1 cellular context compared by ENCODE assay signal in genomic region chr1:211133841-211134669, GRCh38.
TF ChIP-seq lines count a peak whose summit lies in the region.

KCNH1 (minus strand) TSS chr1:211134148; CDS start chr1:211133945, 203 bp downstream.

TF ChIP-seq in HepG2, 621 proteins besides CTCF, POLR2A, EP300 and RAD21 (continued from another document and continues in another):
- TF ChIP-seq BRF2 (CRISPR knock-in tag; IDR thresholded peaks at IDR 0.05) (peak; percentile 68; the same call in 1 of the 2 replicates), ZNF788 (CRISPR knock-in tag; IDR thresholded peaks at IDR 0.05; ENCODE audit: borderline replicate concordance) (0 out of 2 replicates have a peak, but pooled peaks have one; percentile 63), TBX2 (CRISPR knock-in tag; IDR thresholded peaks at IDR 0.05; ENCODE audit: borderline replicate concordance) (peak; percentile 20; the same call in 1 of the 2 replicates), ZNF740 (CRISPR knock-in tag; IDR thresholded peaks at IDR 0.05) (peak; percentile 36; the same call in 1 of the 2 replicates), RFXAP (CRISPR knock-in tag; IDR thresholded peaks at IDR 0.05; ENCODE audit: borderline replicate concordance) (peak; percentile 73; the same call in 1 of the 2 replicates), NONO (IDR thresholded peaks at IDR 0.05) (no peak), NONO (CRISPR knock-in tag; conservative IDR thresholded peaks at IDR 0.05) (peak; percentile 78), BHLHE40 (IDR thresholded peaks at IDR 0.05; ENCODE audit: low read length) (peak; percentile 47; the same call in 1 of the 2 replicates), TCF7 (IDR thresholded peaks at IDR 0.05; ENCODE audit: low read depth) (no peak), ZSCAN25 (CRISPR knock-in tag; IDR thresholded peaks at IDR 0.05) (peak; percentile 89), MAFK (conservative IDR thresholded peaks at IDR 0.05 in 1 of 2, IDR thresholded peaks at IDR 0.05 in 1 of 2; ENCODE audit: low read length in 2 of 2) (no peak), KAT2B (IDR thresholded peaks at IDR 0.05; ENCODE audit: borderline replicate concordance, low read depth, low read length) (no peak), POGZ (CRISPR knock-in tag; IDR thresholded peaks at IDR 0.05) (peak; percentile 62; the same call in 1 of the 2 replicates), HMGXB4 (CRISPR knock-in tag; IDR thresholded peaks at IDR 0.05; ENCODE audit: borderline replicate concordance in 1 of 2, low read depth in 1 of 2) (peak; percentile 72 to 82), RAD51 (IDR thresholded peaks at IDR 0.05; ENCODE audit: borderline replicate concordance) (no peak), ZNF460 (CRISPR knock-in tag; IDR thresholded peaks at IDR 0.05; ENCODE audit: borderline replicate concordance) (no peak), ZNF747 (CRISPR knock-in tag; IDR thresholded peaks at IDR 0.05; ENCODE audit: borderline replicate concordance) (no peak), MED1 (CRISPR knock-in tag; IDR thresholded peaks at IDR 0.05) (0 out of 2 replicates have a peak, but pooled peaks have one; percentile 22), YY1 (IDR thresholded peaks at IDR 0.05; ENCODE audit: insufficient read depth, insufficient replicate concordance, low read depth, low read length) (peak; percentile 79), ZNF496 (CRISPR knock-in tag; IDR thresholded peaks at IDR 0.05; ENCODE audit: insufficient replicate concordance) (no peak), HNRNPK (IDR thresholded peaks at IDR 0.05; ENCODE audit: low read depth, low read length, poor library complexity, severe bottlenecking) (peak; percentile 24), HOXA3 (CRISPR knock-in tag; IDR thresholded peaks at IDR 0.05) (peak; percentile 51), NKX3-1 (CRISPR knock-in tag; IDR thresholded peaks at IDR 0.05) (0 out of 2 replicates have a peak, but pooled peaks have one; percentile 48), TCF12 (IDR thresholded peaks at IDR 0.05) (no peak), TCF12 (CRISPR knock-in tag; IDR thresholded peaks at IDR 0.05) (0 out of 2 replicates have a peak, but pooled peaks have one; percentile 48), SP4 (CRISPR knock-in tag; IDR thresholded peaks at IDR 0.05) (peak; percentile 58; the same call in 1 of the 2 replicates), HOXA5 (CRISPR knock-in tag; IDR thresholded peaks at IDR 0.05) (0 out of 2 replicates have a peak, but pooled peaks have one; percentile 34), CSRNP1 (CRISPR knock-in tag; IDR thresholded peaks at IDR 0.05) (peak; percentile 42; the same call in 1 of the 2 replicates), ZSCAN31 (CRISPR knock-in tag; IDR thresholded peaks at IDR 0.05; ENCODE audit: low read depth) (peak; percentile 85), ZNF557 (CRISPR knock-in tag; IDR thresholded peaks at IDR 0.05) (no peak), ZNF772 (CRISPR knock-in tag; IDR thresholded peaks at IDR 0.05) (0 out of 2 replicates have a peak, but pooled peaks have one; percentile 7), SIN3A (IDR thresholded peaks at IDR 0.05; ENCODE audit: borderline replicate concordance, low read depth, low read length) (no peak), ZFX (CRISPR knock-in tag; IDR thresholded peaks at IDR 0.05; ENCODE audit: low read depth) (peak; percentile 55; the same call in 1 of the 2 replicates), ZNF263 (CRISPR knock-in tag; IDR thresholded peaks at IDR 0.05) (0 out of 2 replicates have a peak, but pooled peaks have one; percentile 25)
- TF ChIP-seq, protein P1, sequence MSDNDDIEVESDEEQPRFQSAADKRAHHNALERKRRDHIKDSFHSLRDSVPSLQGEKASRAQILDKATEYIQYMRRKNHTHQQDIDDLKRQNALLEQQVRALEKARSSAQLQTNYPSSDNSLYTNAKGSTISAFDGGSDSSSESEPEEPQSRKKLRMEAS (IDR thresholded peaks at IDR 0.05) = peak; percentile 91
- TF ChIP-seq, protein P2, sequence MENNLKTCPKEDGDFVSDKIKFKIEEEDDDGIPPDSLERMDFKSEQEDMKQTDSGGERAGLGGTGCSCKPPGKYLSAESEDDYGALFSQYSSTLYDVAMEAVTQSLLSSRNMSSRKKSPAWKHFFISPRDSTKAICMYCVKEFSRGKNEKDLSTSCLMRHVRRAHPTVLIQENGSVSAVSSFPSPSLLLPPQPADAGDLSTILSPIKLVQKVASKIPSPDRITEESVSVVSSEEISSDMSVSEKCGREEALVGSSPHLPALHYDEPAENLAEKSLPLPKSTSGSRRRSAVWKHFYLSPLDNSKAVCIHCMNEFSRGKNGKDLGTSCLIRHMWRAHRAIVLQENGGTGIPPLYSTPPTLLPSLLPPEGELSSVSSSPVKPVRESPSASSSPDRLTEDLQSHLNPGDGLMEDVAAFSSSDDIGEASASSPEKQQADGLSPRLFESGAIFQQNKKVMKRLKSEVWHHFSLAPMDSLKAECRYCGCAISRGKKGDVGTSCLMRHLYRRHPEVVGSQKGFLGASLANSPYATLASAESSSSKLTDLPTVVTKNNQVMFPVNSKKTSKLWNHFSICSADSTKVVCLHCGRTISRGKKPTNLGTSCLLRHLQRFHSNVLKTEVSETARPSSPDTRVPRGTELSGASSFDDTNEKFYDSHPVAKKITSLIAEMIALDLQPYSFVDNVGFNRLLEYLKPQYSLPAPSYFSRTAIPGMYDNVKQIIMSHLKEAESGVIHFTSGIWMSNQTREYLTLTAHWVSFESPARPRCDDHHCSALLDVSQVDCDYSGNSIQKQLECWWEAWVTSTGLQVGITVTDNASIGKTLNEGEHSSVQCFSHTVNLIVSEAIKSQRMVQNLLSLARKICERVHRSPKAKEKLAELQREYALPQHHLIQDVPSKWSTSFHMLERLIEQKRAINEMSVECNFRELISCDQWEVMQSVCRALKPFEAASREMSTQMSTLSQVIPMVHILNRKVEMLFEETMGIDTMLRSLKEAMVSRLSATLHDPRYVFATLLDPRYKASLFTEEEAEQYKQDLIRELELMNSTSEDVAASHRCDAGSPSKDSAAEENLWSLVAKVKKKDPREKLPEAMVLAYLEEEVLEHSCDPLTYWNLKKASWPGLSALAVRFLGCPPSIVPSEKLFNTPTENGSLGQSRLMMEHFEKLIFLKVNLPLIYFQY (CRISPR knock-in tag; IDR thresholded peaks at IDR 0.05; ENCODE audit: borderline replicate concordance) = peak; percentile 29; the same call in 1 of the 2 replicates
- TF ChIP-seq, protein P3, sequence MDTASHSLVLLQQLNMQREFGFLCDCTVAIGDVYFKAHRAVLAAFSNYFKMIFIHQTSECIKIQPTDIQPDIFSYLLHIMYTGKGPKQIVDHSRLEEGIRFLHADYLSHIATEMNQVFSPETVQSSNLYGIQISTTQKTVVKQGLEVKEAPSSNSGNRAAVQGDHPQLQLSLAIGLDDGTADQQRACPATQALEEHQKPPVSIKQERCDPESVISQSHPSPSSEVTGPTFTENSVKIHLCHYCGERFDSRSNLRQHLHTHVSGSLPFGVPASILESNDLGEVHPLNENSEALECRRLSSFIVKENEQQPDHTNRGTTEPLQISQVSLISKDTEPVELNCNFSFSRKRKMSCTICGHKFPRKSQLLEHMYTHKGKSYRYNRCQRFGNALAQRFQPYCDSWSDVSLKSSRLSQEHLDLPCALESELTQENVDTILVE (CRISPR knock-in tag; IDR thresholded peaks at IDR 0.05) = 0 out of 2 replicates have a peak, but pooled peaks have one; percentile 30
- TF ChIP-seq, protein P4, sequence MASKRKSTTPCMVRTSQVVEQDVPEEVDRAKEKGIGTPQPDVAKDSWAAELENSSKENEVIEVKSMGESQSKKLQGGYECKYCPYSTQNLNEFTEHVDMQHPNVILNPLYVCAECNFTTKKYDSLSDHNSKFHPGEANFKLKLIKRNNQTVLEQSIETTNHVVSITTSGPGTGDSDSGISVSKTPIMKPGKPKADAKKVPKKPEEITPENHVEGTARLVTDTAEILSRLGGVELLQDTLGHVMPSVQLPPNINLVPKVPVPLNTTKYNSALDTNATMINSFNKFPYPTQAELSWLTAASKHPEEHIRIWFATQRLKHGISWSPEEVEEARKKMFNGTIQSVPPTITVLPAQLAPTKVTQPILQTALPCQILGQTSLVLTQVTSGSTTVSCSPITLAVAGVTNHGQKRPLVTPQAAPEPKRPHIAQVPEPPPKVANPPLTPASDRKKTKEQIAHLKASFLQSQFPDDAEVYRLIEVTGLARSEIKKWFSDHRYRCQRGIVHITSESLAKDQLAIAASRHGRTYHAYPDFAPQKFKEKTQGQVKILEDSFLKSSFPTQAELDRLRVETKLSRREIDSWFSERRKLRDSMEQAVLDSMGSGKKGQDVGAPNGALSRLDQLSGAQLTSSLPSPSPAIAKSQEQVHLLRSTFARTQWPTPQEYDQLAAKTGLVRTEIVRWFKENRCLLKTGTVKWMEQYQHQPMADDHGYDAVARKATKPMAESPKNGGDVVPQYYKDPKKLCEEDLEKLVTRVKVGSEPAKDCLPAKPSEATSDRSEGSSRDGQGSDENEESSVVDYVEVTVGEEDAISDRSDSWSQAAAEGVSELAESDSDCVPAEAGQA (IDR thresholded peaks at IDR 0.05; ENCODE audit: low read depth) = no peak
- TF ChIP-seq, protein P4 (CRISPR knock-in tag; IDR thresholded peaks at IDR 0.05; ENCODE audit: borderline replicate concordance) = 0 out of 2 replicates have a peak, but pooled peaks have one; percentile 40
- TF ChIP-seq, protein P5, sequence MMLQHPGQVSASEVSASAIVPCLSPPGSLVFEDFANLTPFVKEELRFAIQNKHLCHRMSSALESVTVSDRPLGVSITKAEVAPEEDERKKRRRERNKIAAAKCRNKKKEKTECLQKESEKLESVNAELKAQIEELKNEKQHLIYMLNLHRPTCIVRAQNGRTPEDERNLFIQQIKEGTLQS (CRISPR knock-in tag; IDR thresholded peaks at IDR 0.05) = peak; percentile 10; the same call in 1 of the 2 replicates
- TF ChIP-seq, protein P6, sequence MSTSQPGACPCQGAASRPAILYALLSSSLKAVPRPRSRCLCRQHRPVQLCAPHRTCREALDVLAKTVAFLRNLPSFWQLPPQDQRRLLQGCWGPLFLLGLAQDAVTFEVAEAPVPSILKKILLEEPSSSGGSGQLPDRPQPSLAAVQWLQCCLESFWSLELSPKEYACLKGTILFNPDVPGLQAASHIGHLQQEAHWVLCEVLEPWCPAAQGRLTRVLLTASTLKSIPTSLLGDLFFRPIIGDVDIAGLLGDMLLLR (CRISPR knock-in tag; IDR thresholded peaks at IDR 0.05) = peak; percentile 64; the same call in 1 of the 2 replicates
